1 cellular context compared by ENCODE assay signal in the genomic region with DNA sequence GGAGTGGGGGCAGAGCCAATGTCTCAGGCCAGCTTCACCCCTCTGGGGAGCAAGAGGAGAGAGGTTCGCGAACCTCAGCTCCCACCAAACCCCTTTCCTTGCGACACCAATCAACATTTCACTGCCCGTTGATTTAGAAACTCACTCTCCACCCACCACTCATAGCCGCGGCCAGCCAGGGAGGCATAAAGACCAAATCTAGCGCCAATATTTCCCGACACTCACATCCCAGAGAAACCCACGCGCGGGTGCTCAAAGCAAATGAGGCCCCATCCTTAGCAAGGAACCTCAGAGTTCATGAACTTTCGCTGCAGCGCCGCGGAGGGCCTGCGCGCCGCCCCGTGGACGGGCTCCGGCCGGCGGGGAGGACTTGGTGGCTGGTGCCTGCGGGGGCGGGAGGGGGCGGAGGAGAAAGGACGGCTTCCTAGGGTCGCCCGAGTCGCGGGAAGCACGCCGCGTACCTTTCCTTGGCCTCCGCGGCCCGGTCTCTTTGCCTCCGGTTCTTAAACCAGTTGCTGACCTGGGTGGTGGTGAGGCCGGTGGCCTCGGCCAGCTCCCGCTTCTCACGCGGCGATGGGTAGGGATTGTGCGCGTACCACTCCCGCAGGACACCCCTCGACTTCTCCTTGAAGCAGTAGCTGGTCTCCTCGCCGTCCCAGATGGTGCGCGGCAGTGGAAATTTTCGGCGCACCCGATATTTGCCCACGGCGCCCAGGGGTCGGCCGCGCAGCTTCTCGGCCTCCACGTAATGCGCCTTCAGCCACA.
TF ChIP-seq lines count a peak whose summit lies in the region.

No MANE protein-coding gene starts in this region.

TF ChIP-seq in HEK293, 187 proteins besides CTCF, POLR2A, EP300 and RAD21 (continued from another document):
- TF ChIP-seq PRDM10 (tag by site-specific recombination; IDR thresholded peaks at IDR 0.05) (peak; percentile 51), ZNF558 (tag by site-specific recombination; IDR thresholded peaks at IDR 0.05) (no peak), SP2 (tag by site-specific recombination; IDR thresholded peaks at IDR 0.05) (peak; percentile 54), ZFHX2 (tag by site-specific recombination; conservative IDR thresholded peaks at IDR 0.05) (peak; percentile 83), ZNF335 (tag by site-specific recombination; conservative IDR thresholded peaks at IDR 0.05) (peak; percentile 42; the same call in 1 of the 2 replicates), PATZ1 (tag by site-specific recombination; IDR thresholded peaks at IDR 0.05) (0 out of 2 replicates have a peak, but pooled peaks have one; percentile 22), PRDM1 (tag by site-specific recombination; IDR thresholded peaks at IDR 0.05) (peak; percentile 92), GLIS2 (tag by site-specific recombination; IDR thresholded peaks at IDR 0.05) (peak; percentile 70), EGR2 (tag by site-specific recombination; IDR thresholded peaks at IDR 0.05; ENCODE audit: low read depth) (peak; percentile 72), ZXDB (tag by site-specific recombination; IDR thresholded peaks at IDR 0.05) (0 out of 2 replicates have a peak, but pooled peaks have one; percentile 14)
- TF ChIP-seq, protein P1, sequence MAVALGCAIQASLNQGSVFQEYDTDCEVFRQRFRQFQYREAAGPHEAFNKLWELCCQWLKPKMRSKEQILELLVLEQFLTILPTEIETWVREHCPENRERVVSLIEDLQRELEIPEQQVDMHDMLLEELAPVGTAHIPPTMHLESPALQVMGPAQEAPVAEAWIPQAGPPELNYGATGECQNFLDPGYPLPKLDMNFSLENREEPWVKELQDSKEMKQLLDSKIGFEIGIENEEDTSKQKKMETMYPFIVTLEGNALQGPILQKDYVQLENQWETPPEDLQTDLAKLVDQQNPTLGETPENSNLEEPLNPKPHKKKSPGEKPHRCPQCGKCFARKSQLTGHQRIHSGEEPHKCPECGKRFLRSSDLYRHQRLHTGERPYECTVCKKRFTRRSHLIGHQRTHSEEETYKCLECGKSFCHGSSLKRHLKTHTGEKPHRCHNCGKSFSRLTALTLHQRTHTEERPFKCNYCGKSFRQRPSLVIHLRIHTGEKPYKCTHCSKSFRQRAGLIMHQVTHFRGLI (tag by site-specific recombination; IDR thresholded peaks at IDR 0.05), result no peak
- TF ChIP-seq, protein P2, sequence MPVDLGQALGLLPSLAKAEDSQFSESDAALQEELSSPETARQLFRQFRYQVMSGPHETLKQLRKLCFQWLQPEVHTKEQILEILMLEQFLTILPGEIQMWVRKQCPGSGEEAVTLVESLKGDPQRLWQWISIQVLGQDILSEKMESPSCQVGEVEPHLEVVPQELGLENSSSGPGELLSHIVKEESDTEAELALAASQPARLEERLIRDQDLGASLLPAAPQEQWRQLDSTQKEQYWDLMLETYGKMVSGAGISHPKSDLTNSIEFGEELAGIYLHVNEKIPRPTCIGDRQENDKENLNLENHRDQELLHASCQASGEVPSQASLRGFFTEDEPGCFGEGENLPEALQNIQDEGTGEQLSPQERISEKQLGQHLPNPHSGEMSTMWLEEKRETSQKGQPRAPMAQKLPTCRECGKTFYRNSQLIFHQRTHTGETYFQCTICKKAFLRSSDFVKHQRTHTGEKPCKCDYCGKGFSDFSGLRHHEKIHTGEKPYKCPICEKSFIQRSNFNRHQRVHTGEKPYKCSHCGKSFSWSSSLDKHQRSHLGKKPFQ (tag by site-specific recombination; IDR thresholded peaks at IDR 0.05), result no peak
